ENCODE assay signal across 1 cellular context in the genomic region with DNA sequence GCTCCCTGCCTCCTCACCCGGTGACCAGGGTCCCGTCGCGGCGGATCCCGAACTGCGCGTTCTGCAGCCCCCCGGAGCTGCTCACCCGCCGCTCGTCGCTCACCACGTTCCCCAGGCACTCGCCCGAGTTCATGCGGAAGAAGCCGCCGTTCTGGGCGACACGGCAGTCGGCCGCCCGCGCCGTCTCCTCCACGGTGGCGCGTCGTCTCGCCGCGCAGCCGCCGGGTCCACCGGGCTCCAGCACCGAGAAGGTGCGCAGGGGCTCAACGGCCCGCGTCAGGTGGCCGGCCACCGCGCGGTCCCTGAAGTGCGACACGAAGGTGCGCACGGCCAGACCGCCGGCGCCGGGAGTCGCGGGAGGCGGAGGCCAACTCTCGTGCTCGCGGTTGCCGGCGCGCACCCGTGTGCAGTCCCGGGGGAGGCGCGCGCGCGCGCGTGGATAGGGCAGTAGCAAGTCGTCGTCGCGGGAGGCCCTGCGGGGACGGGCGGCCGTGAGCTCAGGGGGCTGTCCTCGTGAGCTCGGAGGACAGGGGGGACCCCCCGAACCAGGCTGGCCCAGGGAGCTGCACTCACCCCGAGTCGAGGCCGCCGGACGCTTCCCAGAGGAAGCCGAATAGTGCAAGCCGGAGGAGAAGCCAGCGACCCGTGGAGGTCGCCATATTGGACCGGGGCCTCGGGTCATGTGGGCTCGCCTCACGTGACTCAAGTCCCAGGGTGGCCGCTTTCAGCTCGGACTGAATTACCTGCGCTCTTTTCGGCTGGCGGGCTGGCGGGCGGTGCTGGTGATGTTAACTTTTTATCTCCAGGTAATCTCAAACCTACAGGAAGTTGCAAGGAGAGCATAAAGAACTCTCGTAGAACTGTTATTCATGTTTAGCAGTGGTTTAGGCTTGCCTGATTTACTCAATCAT.
A peak's percentile ranks its signal among the peaks of the same experiment; 100 is the strongest.
TF ChIP-seq lines count a peak whose summit lies in the region.

A gene with protein sequence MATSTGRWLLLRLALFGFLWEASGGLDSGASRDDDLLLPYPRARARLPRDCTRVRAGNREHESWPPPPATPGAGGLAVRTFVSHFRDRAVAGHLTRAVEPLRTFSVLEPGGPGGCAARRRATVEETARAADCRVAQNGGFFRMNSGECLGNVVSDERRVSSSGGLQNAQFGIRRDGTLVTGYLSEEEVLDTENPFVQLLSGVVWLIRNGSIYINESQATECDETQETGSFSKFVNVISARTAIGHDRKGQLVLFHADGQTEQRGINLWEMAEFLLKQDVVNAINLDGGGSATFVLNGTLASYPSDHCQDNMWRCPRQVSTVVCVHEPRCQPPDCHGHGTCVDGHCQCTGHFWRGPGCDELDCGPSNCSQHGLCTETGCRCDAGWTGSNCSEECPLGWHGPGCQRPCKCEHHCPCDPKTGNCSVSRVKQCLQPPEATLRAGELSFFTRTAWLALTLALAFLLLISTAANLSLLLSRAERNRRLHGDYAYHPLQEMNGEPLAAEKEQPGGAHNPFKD (minus strand): TSS at position 680 of the 911 bp plus-strand sequence. CDS start 21 bp downstream, at position 659.

TF ChIP-seq in HepG2, 621 proteins besides CTCF, POLR2A, EP300 and RAD21 (continued from another document and continues in another):
- TF ChIP-seq, protein P1, sequence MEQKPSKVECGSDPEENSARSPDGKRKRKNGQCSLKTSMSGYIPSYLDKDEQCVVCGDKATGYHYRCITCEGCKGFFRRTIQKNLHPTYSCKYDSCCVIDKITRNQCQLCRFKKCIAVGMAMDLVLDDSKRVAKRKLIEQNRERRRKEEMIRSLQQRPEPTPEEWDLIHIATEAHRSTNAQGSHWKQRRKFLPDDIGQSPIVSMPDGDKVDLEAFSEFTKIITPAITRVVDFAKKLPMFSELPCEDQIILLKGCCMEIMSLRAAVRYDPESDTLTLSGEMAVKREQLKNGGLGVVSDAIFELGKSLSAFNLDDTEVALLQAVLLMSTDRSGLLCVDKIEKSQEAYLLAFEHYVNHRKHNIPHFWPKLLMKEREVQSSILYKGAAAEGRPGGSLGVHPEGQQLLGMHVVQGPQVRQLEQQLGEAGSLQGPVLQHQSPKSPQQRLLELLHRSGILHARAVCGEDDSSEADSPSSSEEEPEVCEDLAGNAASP (CRISPR knock-in tag; IDR thresholded peaks at IDR 0.05; ENCODE audit: borderline replicate concordance) = 0 out of 2 replicates have a peak, but pooled peaks have one; percentile 63
- TF ChIP-seq, protein P2, sequence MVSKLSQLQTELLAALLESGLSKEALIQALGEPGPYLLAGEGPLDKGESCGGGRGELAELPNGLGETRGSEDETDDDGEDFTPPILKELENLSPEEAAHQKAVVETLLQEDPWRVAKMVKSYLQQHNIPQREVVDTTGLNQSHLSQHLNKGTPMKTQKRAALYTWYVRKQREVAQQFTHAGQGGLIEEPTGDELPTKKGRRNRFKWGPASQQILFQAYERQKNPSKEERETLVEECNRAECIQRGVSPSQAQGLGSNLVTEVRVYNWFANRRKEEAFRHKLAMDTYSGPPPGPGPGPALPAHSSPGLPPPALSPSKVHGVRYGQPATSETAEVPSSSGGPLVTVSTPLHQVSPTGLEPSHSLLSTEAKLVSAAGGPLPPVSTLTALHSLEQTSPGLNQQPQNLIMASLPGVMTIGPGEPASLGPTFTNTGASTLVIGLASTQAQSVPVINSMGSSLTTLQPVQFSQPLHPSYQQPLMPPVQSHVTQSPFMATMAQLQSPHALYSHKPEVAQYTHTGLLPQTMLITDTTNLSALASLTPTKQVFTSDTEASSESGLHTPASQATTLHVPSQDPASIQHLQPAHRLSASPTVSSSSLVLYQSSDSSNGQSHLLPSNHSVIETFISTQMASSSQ (IDR thresholded peaks at IDR 0.05; ENCODE audit: low read depth) = peak; percentile 79
- TF ChIP-seq, protein P2 (CRISPR knock-in tag; IDR thresholded peaks at IDR 0.05; ENCODE audit: borderline replicate concordance) = peak; percentile 89
- TF ChIP-seq, protein P3, sequence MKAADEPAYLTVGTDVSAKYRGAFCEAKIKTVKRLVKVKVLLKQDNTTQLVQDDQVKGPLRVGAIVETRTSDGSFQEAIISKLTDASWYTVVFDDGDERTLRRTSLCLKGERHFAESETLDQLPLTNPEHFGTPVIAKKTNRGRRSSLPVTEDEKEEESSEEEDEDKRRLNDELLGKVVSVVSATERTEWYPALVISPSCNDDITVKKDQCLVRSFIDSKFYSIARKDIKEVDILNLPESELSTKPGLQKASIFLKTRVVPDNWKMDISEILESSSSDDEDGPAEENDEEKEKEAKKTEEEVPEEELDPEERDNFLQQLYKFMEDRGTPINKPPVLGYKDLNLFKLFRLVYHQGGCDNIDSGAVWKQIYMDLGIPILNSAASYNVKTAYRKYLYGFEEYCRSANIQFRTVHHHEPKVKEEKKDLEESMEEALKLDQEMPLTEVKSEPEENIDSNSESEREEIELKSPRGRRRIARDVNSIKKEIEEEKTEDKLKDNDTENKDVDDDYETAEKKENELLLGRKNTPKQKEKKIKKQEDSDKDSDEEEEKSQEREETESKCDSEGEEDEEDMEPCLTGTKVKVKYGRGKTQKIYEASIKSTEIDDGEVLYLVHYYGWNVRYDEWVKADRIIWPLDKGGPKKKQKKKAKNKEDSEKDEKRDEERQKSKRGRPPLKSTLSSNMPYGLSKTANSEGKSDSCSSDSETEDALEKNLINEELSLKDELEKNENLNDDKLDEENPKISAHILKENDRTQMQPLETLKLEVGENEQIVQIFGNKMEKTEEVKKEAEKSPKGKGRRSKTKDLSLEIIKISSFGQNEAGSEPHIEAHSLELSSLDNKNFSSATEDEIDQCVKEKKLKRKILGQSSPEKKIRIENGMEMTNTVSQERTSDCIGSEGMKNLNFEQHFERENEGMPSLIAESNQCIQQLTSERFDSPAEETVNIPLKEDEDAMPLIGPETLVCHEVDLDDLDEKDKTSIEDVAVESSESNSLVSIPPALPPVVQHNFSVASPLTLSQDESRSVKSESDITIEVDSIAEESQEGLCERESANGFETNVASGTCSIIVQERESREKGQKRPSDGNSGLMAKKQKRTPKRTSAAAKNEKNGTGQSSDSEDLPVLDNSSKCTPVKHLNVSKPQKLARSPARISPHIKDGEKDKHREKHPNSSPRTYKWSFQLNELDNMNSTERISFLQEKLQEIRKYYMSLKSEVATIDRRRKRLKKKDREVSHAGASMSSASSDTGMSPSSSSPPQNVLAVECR (CRISPR knock-in tag; IDR thresholded peaks at IDR 0.05; ENCODE audit: borderline replicate concordance) = peak; percentile 100
- peak; percentile 77; the same call in 1 of the 2 replicates for TF ChIP-seq ZNF672 (CRISPR knock-in tag; IDR thresholded peaks at IDR 0.05)
- TF ChIP-seq NKX3-1 (CRISPR knock-in tag; IDR thresholded peaks at IDR 0.05) = peak; percentile 95
- no peak; the same call in 1 of the 2 replicates for TF ChIP-seq ZNF224 (CRISPR knock-in tag; IDR thresholded peaks at IDR 0.05)
- TF ChIP-seq, protein P4, sequence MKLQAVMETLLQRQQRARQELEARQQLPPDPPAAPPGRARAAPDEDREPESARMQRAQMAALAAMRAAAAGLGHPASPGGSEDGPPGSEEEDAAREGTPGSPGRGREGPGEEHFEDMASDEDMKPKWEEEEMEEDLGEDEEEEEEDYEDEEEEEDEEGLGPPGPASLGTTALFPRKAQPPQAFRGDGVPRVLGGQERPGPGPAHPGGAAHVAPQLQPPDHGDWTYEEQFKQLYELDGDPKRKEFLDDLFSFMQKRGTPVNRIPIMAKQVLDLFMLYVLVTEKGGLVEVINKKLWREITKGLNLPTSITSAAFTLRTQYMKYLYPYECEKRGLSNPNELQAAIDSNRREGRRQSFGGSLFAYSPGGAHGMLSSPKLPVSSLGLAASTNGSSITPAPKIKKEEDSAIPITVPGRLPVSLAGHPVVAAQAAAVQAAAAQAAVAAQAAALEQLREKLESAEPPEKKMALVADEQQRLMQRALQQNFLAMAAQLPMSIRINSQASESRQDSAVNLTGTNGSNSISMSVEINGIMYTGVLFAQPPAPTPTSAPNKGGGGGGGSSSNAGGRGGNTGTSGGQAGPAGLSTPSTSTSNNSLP (IDR thresholded peaks at IDR 0.05; ENCODE audit: low read depth, low read length) = no peak; the same call in 1 of the 2 replicates
- TF ChIP-seq MAFG (CRISPR knock-in tag; IDR thresholded peaks at IDR 0.05) = no peak
- TF ChIP-seq ARNT2 (CRISPR knock-in tag; IDR thresholded peaks at IDR 0.05; ENCODE audit: low read depth) = peak; percentile 83
- 0 out of 2 replicates have a peak, but pooled peaks have one; percentile 23 for TF ChIP-seq XBP1 (CRISPR knock-in tag; IDR thresholded peaks at IDR 0.05)
- peak; percentile 94 for TF ChIP-seq STAT5B (CRISPR knock-in tag; IDR thresholded peaks at IDR 0.05)
- no peak for TF ChIP-seq ZNF230 (CRISPR knock-in tag; IDR thresholded peaks at IDR 0.05)
- no peak for TF ChIP-seq PLRG1 (conservative IDR thresholded peaks at IDR 0.05)
- TF ChIP-seq JDP2 (CRISPR knock-in tag; IDR thresholded peaks at IDR 0.05; ENCODE audit: borderline replicate concordance) = peak; percentile 54; the same call in 1 of the 2 replicates
- TF ChIP-seq ZNF768 (CRISPR knock-in tag; IDR thresholded peaks at IDR 0.05) = peak; percentile 70
- peak; percentile 96 for TF ChIP-seq BHLHE40 (IDR thresholded peaks at IDR 0.05; ENCODE audit: low read length)
- TF ChIP-seq, protein P5, sequence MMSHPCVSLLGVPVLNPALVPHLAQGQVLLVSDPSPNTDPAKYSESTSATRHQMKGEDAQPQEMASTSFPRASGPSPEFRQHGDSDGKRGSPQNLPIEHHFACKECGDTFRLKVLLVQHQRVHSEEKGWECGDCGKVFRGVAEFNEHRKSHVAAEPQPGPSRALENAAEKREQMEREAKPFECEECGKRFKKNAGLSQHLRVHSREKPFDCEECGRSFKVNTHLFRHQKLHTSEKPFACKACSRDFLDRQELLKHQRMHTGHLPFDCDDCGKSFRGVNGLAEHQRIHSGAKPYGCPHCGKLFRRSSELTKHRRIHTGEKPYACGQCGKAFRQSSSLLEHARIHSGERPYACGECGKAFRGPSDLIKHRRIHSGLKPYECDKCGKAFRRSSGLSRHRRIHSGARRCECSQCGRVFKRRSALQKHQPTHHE (CRISPR knock-in tag; IDR thresholded peaks at IDR 0.05; ENCODE audit: borderline replicate concordance) = peak; percentile 91
- TF ChIP-seq TCF7L2 (IDR thresholded peaks at IDR 0.05; ENCODE audit: low read depth, low read length) = no peak
- TF ChIP-seq, protein P6, sequence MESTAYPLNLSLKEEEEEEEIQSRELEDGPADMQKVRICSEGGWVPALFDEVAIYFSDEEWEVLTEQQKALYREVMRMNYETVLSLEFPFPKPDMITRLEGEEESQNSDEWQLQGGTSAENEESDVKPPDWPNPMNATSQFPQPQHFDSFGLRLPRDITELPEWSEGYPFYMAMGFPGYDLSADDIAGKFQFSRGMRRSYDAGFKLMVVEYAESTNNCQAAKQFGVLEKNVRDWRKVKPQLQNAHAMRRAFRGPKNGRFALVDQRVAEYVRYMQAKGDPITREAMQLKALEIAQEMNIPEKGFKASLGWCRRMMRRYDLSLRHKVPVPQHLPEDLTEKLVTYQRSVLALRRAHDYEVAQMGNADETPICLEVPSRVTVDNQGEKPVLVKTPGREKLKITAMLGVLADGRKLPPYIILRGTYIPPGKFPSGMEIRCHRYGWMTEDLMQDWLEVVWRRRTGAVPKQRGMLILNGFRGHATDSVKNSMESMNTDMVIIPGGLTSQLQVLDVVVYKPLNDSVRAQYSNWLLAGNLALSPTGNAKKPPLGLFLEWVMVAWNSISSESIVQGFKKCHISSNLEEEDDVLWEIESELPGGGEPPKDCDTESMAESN (CRISPR knock-in tag; conservative IDR thresholded peaks at IDR 0.05) = peak; percentile 93
- TF ChIP-seq, protein P7, sequence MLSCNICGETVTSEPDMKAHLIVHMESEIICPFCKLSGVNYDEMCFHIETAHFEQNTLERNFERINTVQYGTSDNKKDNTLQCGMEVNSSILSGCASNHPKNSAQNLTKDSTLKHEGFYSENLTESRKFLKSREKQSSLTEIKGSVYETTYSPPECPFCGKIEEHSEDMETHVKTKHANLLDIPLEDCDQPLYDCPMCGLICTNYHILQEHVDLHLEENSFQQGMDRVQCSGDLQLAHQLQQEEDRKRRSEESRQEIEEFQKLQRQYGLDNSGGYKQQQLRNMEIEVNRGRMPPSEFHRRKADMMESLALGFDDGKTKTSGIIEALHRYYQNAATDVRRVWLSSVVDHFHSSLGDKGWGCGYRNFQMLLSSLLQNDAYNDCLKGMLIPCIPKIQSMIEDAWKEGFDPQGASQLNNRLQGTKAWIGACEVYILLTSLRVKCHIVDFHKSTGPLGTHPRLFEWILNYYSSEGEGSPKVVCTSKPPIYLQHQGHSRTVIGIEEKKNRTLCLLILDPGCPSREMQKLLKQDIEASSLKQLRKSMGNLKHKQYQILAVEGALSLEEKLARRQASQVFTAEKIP (CRISPR knock-in tag; IDR thresholded peaks at IDR 0.05; ENCODE audit: borderline replicate concordance) = peak; percentile 93; the same call in 1 of the 2 replicates
- TF ChIP-seq, protein P8, sequence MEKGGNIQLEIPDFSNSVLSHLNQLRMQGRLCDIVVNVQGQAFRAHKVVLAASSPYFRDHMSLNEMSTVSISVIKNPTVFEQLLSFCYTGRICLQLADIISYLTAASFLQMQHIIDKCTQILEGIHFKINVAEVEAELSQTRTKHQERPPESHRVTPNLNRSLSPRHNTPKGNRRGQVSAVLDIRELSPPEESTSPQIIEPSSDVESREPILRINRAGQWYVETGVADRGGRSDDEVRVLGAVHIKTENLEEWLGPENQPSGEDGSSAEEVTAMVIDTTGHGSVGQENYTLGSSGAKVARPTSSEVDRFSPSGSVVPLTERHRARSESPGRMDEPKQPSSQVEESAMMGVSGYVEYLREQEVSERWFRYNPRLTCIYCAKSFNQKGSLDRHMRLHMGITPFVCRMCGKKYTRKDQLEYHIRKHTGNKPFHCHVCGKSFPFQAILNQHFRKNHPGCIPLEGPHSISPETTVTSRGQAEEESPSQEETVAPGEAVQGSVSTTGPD (CRISPR knock-in tag; IDR thresholded peaks at IDR 0.05) = 0 out of 2 replicates have a peak, but pooled peaks have one; percentile 26
- peak; percentile 83; the same call in 1 of the 2 replicates for TF ChIP-seq ARHGAP35 (CRISPR knock-in tag; IDR thresholded peaks at IDR 0.05; ENCODE audit: borderline replicate concordance)
- TF ChIP-seq, protein P9, sequence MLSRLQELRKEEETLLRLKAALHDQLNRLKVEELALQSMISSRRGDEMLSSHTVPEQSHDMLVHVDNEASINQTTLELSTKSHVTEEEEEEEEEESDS (CRISPR knock-in tag; IDR thresholded peaks at IDR 0.05; ENCODE audit: borderline replicate concordance) = peak; percentile 77; the same call in 1 of the 2 replicates
- TF ChIP-seq, protein P10, sequence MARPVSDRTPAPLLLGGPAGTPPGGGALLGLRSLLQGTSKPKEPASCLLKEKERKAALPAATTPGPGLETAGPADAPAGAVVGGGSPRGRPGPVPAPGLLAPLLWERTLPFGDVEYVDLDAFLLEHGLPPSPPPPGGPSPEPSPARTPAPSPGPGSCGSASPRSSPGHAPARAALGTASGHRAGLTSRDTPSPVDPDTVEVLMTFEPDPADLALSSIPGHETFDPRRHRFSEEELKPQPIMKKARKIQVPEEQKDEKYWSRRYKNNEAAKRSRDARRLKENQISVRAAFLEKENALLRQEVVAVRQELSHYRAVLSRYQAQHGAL (CRISPR knock-in tag; IDR thresholded peaks at IDR 0.05; ENCODE audit: not compliant biosample characterization) = peak; percentile 94
- TF ChIP-seq ZNF713 (CRISPR knock-in tag; IDR thresholded peaks at IDR 0.05) = no peak; the same call in 1 of the 2 replicates
- TF ChIP-seq PPARG (CRISPR knock-in tag; conservative IDR thresholded peaks at IDR 0.05) = peak; percentile 60; the same call in 1 of the 2 replicates
